ENCODE assay signal across 1 cellular context in genomic region chr11:57704932-57705331, GRCh38.
TF ChIP-seq lines count a peak whose summit lies in the region.

No MANE protein-coding gene starts in this region.

TF ChIP-seq in K562, 482 proteins besides CTCF, POLR2A, EP300 and RAD21:
- no peak for TF ChIP-seq ZBTB43 (CRISPR knock-in tag; IDR thresholded peaks at IDR 0.05)
- peak; percentile 57 for TF ChIP-seq MEIS2 (IDR thresholded peaks at IDR 0.05; ENCODE audit: partially characterized antibody)
